27 cellular contexts compared by ENCODE assay signal in the genomic region with DNA sequence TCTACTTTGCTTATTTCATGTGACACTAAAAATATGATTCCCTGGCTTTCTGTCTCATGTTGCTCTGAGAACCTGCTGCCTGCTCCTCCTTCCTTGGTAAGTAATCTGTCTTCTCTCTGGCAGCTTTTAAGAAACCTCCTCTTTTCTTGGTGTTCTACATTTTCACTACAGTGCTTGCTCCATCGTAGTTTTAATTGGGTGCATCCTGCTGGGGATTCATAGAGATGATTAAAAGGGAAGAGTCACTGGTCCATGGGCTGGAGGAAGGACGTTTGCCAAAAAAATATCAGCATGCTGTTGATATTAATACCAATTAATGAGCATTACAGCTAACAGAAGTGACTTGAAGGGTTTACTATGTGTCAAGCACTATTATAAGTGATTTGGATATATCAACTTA.
"Had no signal": no experiment of that assay in that cellular context is flagged by ENCODE, and none has a peak within 500 bp of the region (broad histone marks: within the 10 kb centered on the region; RNA-seq: fewer than 3 reads in every experiment).

No MANE protein-coding gene starts in this region.

- H3K27me3 ChIP-seq: right atrium auricular region, right lobe of liver, testis, thyroid gland, upper lobe of left lung, vagina had no signal

- H3K9me3 Mint-ChIP-seq: mesothelial cell of epicardium; naive B cell; natural killer cell; neural crest cell; stimulated activated naive B cell treated with anti-CD40 and anti-IgM and Interleukin-4, amounts not matched to agents 10 μg/mL and 1 μg/mL and 100 μg/mL, for 72 hours had no signal

- H3K4me1 Mint-ChIP-seq: naive B cell; natural killer cell; stimulated activated naive B cell treated with anti-CD40 and anti-IgM and Interleukin-4, amounts not matched to agents 10 μg/mL and 1 μg/mL and 100 μg/mL, for 72 hours had no signal

- H3K4me1 ChIP-seq: left lung, parathyroid adenoma, psoas muscle, right atrium auricular region, right lobe of liver, stomach, testis, thyroid gland, transverse colon, upper lobe of left lung, vagina had no signal

- H3K9ac ChIP-seq: parathyroid adenoma had no signal

- H3K9me3 ChIP-seq: left lung, neutrophil, psoas muscle, right atrium auricular region, right lobe of liver, stomach, testis, thyroid gland, transverse colon, upper lobe of left lung, vagina had no signal

- H3K27ac Mint-ChIP-seq: mesothelial cell of epicardium; naive B cell; natural killer cell; stimulated activated naive B cell treated with anti-CD40 and anti-IgM and Interleukin-4, amounts not matched to agents 10 μg/mL and 1 μg/mL and 100 μg/mL, for 72 hours had no signal

- DNase-seq: hippocampal formation; kidney glomerular epithelial cell; left cardiac atrium; left lung; mesendoderm; naive B cell; natural killer cell; occipital lobe; psoas muscle; right lobe of liver; stimulated activated CD4-positive, alpha-beta T cell treated with anti-CD3 and anti-CD28 coated beads, Interleukin-1b, Interleukin-23, amount 100 ng/mL, for 48 hours; stimulated activated CD4-positive, alpha-beta T cell treated with anti-CD3 and anti-CD28 coated beads, Interleukin-2, amount 100 ng/mL, for 48 hours; stimulated activated naive B cell treated with anti-CD40 and anti-IgM and Interleukin-4, amounts not matched to agents 10 μg/mL and 1 μg/mL and 100 μg/mL, for 72 hours; stimulated activated naive CD8-positive, alpha-beta T cell treated with anti-CD3 and anti-CD28 coated beads, Interleukin-15, Interleukin-2, amounts not matched to agents 100 U/mL and 50 U/mL, for 24 hours; stomach; testis; thyroid gland; transverse colon; upper lobe of left lung had no signal

- H3K36me3 Mint-ChIP-seq: mesothelial cell of epicardium; naive B cell; natural killer cell; stimulated activated naive B cell treated with anti-CD40 and anti-IgM and Interleukin-4, amounts not matched to agents 10 μg/mL and 1 μg/mL and 100 μg/mL, for 72 hours had no signal

- H3K4me2 ChIP-seq: smooth muscle cell had no signal

- ATAC-seq: left cardiac atrium; left lung; natural killer cell; psoas muscle; right lobe of liver; stimulated activated naive B cell treated with anti-CD40 and anti-IgM and Interleukin-4, amounts not matched to agents 10 μg/mL and 1 μg/mL and 100 μg/mL, for 72 hours; stimulated activated naive CD8-positive, alpha-beta T cell treated with anti-CD3 and anti-CD28 coated beads, Interleukin-15, Interleukin-2, amounts not matched to agents 100 U/mL and 50 U/mL, for 24 hours had no signal

- H3K4me3 ChIP-seq: left lung, lung, psoas muscle, right atrium auricular region, right lobe of liver, smooth muscle cell, stomach, testis, thyroid gland, transverse colon, upper lobe of left lung, vagina had no signal

- H3K79me2 ChIP-seq: parathyroid adenoma had no signal

- H2AFZ ChIP-seq: parathyroid adenoma had no signal

- H3K4me3 Mint-ChIP-seq: mesothelial cell of epicardium; naive B cell; natural killer cell; neural crest cell; stimulated activated naive B cell treated with anti-CD40 and anti-IgM and Interleukin-4, amounts not matched to agents 10 μg/mL and 1 μg/mL and 100 μg/mL, for 72 hours had no signal

- H3K27ac ChIP-seq: left lung, neutrophil, parathyroid adenoma, psoas muscle, right atrium auricular region, right lobe of liver, stomach, testis, thyroid gland, transverse colon, upper lobe of left lung, vagina had no signal

- H3K36me3 ChIP-seq: left lung, neutrophil, right atrium auricular region, right lobe of liver, stomach, thyroid gland, transverse colon, upper lobe of left lung, vagina had no signal
